ENCODE assay signal across 24 cellular contexts in the genomic region with DNA sequence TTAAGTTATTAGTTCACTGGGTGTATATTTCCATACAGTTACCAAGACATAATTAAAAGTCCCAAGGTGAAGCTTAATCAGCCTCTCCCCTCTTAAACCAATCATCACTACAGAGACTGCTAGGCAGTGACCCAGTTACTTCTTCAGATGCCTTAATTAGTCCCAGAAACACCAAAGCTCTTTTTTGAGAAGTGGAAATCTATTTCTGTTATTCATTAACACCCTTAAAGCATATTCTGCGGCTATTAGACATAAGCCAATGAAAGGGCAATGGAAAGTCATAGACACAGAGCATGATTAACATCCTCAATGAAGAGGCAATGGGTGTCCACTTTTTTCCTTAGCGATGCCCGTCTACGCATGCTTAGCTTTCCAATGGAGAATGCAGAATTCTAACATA.
"Had no signal": no experiment of that assay in that cellular context is flagged by ENCODE, and none has a peak within 500 bp of the region (broad histone marks: within the 10 kb centered on the region; RNA-seq: fewer than 3 reads in every experiment).

No MANE protein-coding gene starts in this region.

- H3K9ac ChIP-seq: parathyroid adenoma had no signal

- H3K9me3 ChIP-seq: prostate gland, right lobe of liver, suprapubic skin, thyroid gland had no signal

- H3K27me3 ChIP-seq: right lobe of liver, suprapubic skin, thyroid gland had no signal

- H3K4me3 ChIP-seq: coronary artery, heart right ventricle, left ventricle myocardium inferior, lung, prostate gland, right lobe of liver, suprapubic skin, thyroid gland had no signal

- DNase-seq: effector CD4-positive, alpha-beta T cell; endodermal cell; erythroblast; heart right ventricle; hypothalamus; islet precursor cell; left ventricle myocardium inferior; mesenchymal stem cell; midbrain; naive B cell; retina; right lobe of liver; stimulated activated CD4-positive, alpha-beta T cell treated with anti-CD3 and anti-CD28 coated beads, Interleukin-4, amount 100 ng/mL, for 1 hour; stimulated activated CD8-positive, alpha-beta memory T cell treated with anti-CD3 and anti-CD28 coated beads, Interleukin-4, amount 100 ng/mL, for 48 hours; stimulated activated naive CD8-positive, alpha-beta T cell treated with anti-CD3 and anti-CD28 coated beads, Interleukin-15, Interleukin-2, amounts not matched to agents 100 U/mL and 50 U/mL, for 24 hours; thyroid gland had no signal

- H3K27ac ChIP-seq: coronary artery, heart right ventricle, left ventricle myocardium inferior, parathyroid adenoma, prostate gland, right lobe of liver, suprapubic skin, thyroid gland had no signal

- H3K4me1 Mint-ChIP-seq: naive B cell; stimulated activated effector memory CD8-positive, alpha-beta T cell treated with anti-CD3 and anti-CD28 coated beads, Interleukin-12 subunit alpha, Interleukin-12 subunit beta, amount 100 ng/mL, for 72 hours had no signal

- H3K36me3 ChIP-seq: heart right ventricle, left ventricle myocardium inferior, prostate gland, right lobe of liver, suprapubic skin, thyroid gland had no signal

- H2AFZ ChIP-seq: parathyroid adenoma had no signal

- H3K4me1 ChIP-seq: left ventricle myocardium inferior, parathyroid adenoma, prostate gland, suprapubic skin, thyroid gland had no signal

- H3K36me3 Mint-ChIP-seq: stimulated activated effector memory CD8-positive, alpha-beta T cell treated with anti-CD3 and anti-CD28 coated beads, Interleukin-12 subunit alpha, Interleukin-12 subunit beta, amount 100 ng/mL, for 72 hours had no signal

- H3K4me3 Mint-ChIP-seq: endodermal cell; naive B cell; nephron; stimulated activated effector memory CD8-positive, alpha-beta T cell treated with anti-CD3 and anti-CD28 coated beads, Interleukin-12 subunit alpha, Interleukin-12 subunit beta, amount 100 ng/mL, for 72 hours; type B pancreatic cell had no signal

- H3K79me2 ChIP-seq: parathyroid adenoma had no signal

- ATAC-seq: heart right ventricle; right lobe of liver; stimulated activated effector memory CD8-positive, alpha-beta T cell treated with anti-CD3 and anti-CD28 coated beads, Interleukin-12 subunit alpha, Interleukin-12 subunit beta, amount 100 ng/mL, for 72 hours; stimulated activated naive CD8-positive, alpha-beta T cell treated with anti-CD3 and anti-CD28 coated beads, Interleukin-15, Interleukin-2, amounts not matched to agents 100 U/mL and 50 U/mL, for 24 hours had no signal

- H3K27ac Mint-ChIP-seq: endodermal cell; naive B cell; nephron; stimulated activated effector memory CD8-positive, alpha-beta T cell treated with anti-CD3 and anti-CD28 coated beads, Interleukin-12 subunit alpha, Interleukin-12 subunit beta, amount 100 ng/mL, for 72 hours; type B pancreatic cell had no signal
